18 cellular contexts compared by ENCODE assay signal in genomic region chr3:58452176-58452575, GRCh38.
"Had no signal": no experiment of that assay in that cellular context is flagged by ENCODE, and none has a peak within 500 bp of the region (broad histone marks: within the 10 kb centered on the region; RNA-seq: fewer than 3 reads in every experiment).

No MANE protein-coding gene starts in this region.

- H3K4me1 Mint-ChIP-seq: brain; central memory CD8-positive, alpha-beta T cell; mesothelial cell of epicardium; stimulated activated naive B cell treated with anti-CD40 and anti-IgM and Interleukin-4, amounts not matched to agents 10 μg/mL and 1 μg/mL and 100 μg/mL, for 72 hours had no signal

- H3K27ac Mint-ChIP-seq: activated naive CD8-positive, alpha-beta T cell; mesothelial cell of epicardium; stimulated activated naive B cell treated with anti-CD40 and anti-IgM and Interleukin-4, amounts not matched to agents 10 μg/mL and 1 μg/mL and 100 μg/mL, for 72 hours had no signal

- H3K27ac ChIP-seq: epithelial cell of prostate, gastroesophageal sphincter, neutrophil had no signal

- ATAC-seq: activated CD4-positive, CD25-positive, alpha-beta regulatory T cell treated with anti-CD3 and anti-CD28 coated beads, Interleukin-2, amount 50 U/mL, for 24 hours; gastroesophageal sphincter; right cardiac atrium; stimulated activated naive B cell treated with anti-CD40 and anti-IgM and Interleukin-4, amounts not matched to agents 10 μg/mL and 1 μg/mL and 100 μg/mL, for 72 hours had no signal

- H3K4me3 ChIP-seq: gastroesophageal sphincter had no signal

- H3K36me3 ChIP-seq: gastroesophageal sphincter, neutrophil had no signal

- H3K27me3 Mint-ChIP-seq: activated naive CD8-positive, alpha-beta T cell; central memory CD8-positive, alpha-beta T cell; stimulated activated naive B cell treated with anti-CD40 and anti-IgM and Interleukin-4, amounts not matched to agents 10 μg/mL and 1 μg/mL and 100 μg/mL, for 72 hours had no signal

- DNase-seq: activated effector memory CD4-positive, alpha-beta T cell treated with Interleukin-2 at 50 U/mL for 16 hours; activated T-cell treated with anti-CD3 and anti-CD28 coated beads, Interleukin-2, amount 50 U/mL, for 1 hour; amygdala; cortex of kidney; effector CD8-positive, alpha-beta T cell; kidney; naive B cell; right cardiac atrium; stimulated activated naive B cell treated with anti-CD40 and anti-IgM and Interleukin-4, amounts not matched to agents 10 μg/mL and 1 μg/mL and 100 μg/mL, for 72 hours; T-helper 2 cell had no signal

- H3K4me1 ChIP-seq: gastroesophageal sphincter had no signal

- H3K9me3 ChIP-seq: neutrophil had no signal

- H3K4me3 Mint-ChIP-seq: activated naive CD8-positive, alpha-beta T cell; brain; central memory CD8-positive, alpha-beta T cell; mesothelial cell of epicardium; naive B cell; stimulated activated naive B cell treated with anti-CD40 and anti-IgM and Interleukin-4, amounts not matched to agents 10 μg/mL and 1 μg/mL and 100 μg/mL, for 72 hours had no signal

- H3K27me3 ChIP-seq: gastroesophageal sphincter, neutrophil had no signal
